30 cellular contexts compared by ENCODE assay signal in the genomic region with DNA sequence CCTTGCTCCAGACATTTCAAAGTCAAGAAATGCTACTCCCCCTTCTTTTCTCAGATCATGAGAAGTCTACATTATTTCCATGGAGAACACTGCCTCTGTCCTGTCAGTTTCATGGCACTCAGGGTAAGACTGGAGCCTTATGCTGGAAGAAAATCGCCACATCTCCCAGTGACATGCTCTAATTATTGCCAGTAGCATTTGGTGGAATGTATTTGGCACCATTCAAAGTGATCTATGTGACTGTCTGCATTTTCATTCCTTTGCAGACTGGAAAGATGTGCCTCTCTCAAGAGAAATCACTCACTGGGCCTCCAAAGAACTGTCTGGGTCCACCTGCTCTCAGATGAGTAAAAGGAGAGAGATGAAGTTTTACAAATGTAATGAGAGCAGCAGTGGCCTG. TPM values are rescaled to one million over a fixed set of nuclear protein-coding genes. Genes with fewer than 3 reads are reported as not detected.
A peak's percentile ranks its signal among the peaks of the same experiment; 100 is the strongest.
DNase-seq lines count a peak whose midpoint lies in the region; ATAC-seq and TF ChIP-seq lines count a peak whose summit lies in the region.
"Had no signal": no experiment of that assay in that cellular context is flagged by ENCODE, and none has a peak within 500 bp of the region (broad histone marks: within the 10 kb centered on the region; RNA-seq: fewer than 3 reads in every experiment).

No MANE protein-coding gene starts in this region.

- H3K4me1 ChIP-seq in SK-N-SH (ENCODE audit: control insufficient read depth in 1 of 2, insufficient read depth in 2 of 2, low read depth in 1 of 2, low read length in 1 of 2) = peaks cover 10 to 13% of the 10 kb centered on the region in 2 experiments; a peak in 3 of 4 replicates
- no peaks in the 10 kb centered on the region; the same call in none of the 2 replicates for H3K4me1 ChIP-seq in HUES64 (ENCODE audit: insufficient read depth, low read length)
- peaks cover 24% of the 10 kb centered on the region for H3K4me1 ChIP-seq in endocrine pancreas (ENCODE audit: control insufficient read depth, insufficient read depth, low read length)
- peaks cover 6% of the 10 kb centered on the region for H3K4me1 ChIP-seq in neural progenitor cell
- H3K4me1 ChIP-seq: ascending aorta had no signal

- no peaks in the 10 kb centered on the region for H3K9me2 ChIP-seq in SK-N-SH

- peaks cover 2% of the 10 kb centered on the region for H3K9me3 Mint-ChIP-seq in neural progenitor cell
- H3K9me3 Mint-ChIP-seq: CD4-positive, alpha-beta T cell; dendritic cell treated with granulocyte-macrophage colony-stimulating factor and Interleukin-4, amounts not matched to agents 40 ng/mL and 50 ng/mL, for 4 days; nephron had no signal

- H3K27ac Mint-ChIP-seq in neural progenitor cell = no peak overlapping the region
- H3K27ac Mint-ChIP-seq: activated naive CD8-positive, alpha-beta T cell treated with anti-CD3 and anti-CD28 coated beads for 36 hours; CD4-positive, alpha-beta T cell; dendritic cell treated with granulocyte-macrophage colony-stimulating factor and Interleukin-4, amounts not matched to agents 40 ng/mL and 50 ng/mL, for 4 days; nephron had no signal

- H3K4me3 ChIP-seq in SK-N-SH (ENCODE audit: low read depth in 2 of 2, low read length in 1 of 2) (peak overlapping the region in 1 of 2 experiments; percentile 67; a peak in 1 of 4 replicates), HUES64 (ENCODE audit: low read length) (0 out of 2 replicates have a peak overlapping the region, but pooled peaks have one; percentile 66), endocrine pancreas (ENCODE audit: control insufficient read depth, insufficient read depth, low read length) (peak overlapping the region; percentile 77), neural progenitor cell (no peak overlapping the region)

- TF ChIP-seq RAD21 in SK-N-SH (IDR thresholded peaks at IDR 0.05; ENCODE audit: low read length) = no peak; the same call in 1 of the 2 replicates

- H3K36me3 ChIP-seq in SK-N-SH (replicated peaks in 1 of 2; ENCODE audit: control insufficient read depth in 1 of 2, insufficient read depth in 2 of 2, low read length in 1 of 2) (no peaks in the 10 kb centered on the region), HUES64 (ENCODE audit: insufficient read depth, low read length) (no peaks in the 10 kb centered on the region), endocrine pancreas (ENCODE audit: control insufficient read depth, insufficient read depth, low read length) (no peaks in the 10 kb centered on the region), neural progenitor cell (no peaks in the 10 kb centered on the region)
- H3K36me3 ChIP-seq: ascending aorta, ovary had no signal

- peak overlapping the region in 1 of 2 experiments; percentile 93; a peak in 2 of 4 replicates for H3K27ac ChIP-seq in SK-N-SH (ENCODE audit: low read depth in 2 of 2, low read length in 1 of 2)
- H3K27ac ChIP-seq in HUES64 (ENCODE audit: low read depth, low read length) = no peak overlapping the region
- H3K27ac ChIP-seq in neural progenitor cell = no peak overlapping the region
- H3K27ac ChIP-seq: ascending aorta, HL-60 had no signal

- H3K4me3 Mint-ChIP-seq in neural progenitor cell = peak overlapping the region; percentile 85
- H3K4me3 Mint-ChIP-seq: activated naive CD8-positive, alpha-beta T cell treated with anti-CD3 and anti-CD28 coated beads for 36 hours; CD4-positive, alpha-beta T cell; dendritic cell treated with granulocyte-macrophage colony-stimulating factor and Interleukin-4, amounts not matched to agents 40 ng/mL and 50 ng/mL, for 4 days had no signal

- no peak for ATAC-seq in SK-N-SH treated with all-trans-retinoic acid at 6 μM for 48 hours
- ATAC-seq: esophagus mucosa; HCT116; stimulated activated naive CD8-positive, alpha-beta T cell treated with anti-CD3 and anti-CD28 coated beads, Interleukin-15, Interleukin-2, amounts not matched to agents 100 U/mL and 50 U/mL, for 24 hours had no signal

- no peak for TF ChIP-seq EP300 in SK-N-SH (IDR thresholded peaks at IDR 0.05; ENCODE audit: borderline replicate concordance in 1 of 2, low read depth in 1 of 2, low read length in 1 of 2)

- H3K79me2 ChIP-seq in SK-N-SH (ENCODE audit: insufficient read depth) (no peaks in the 10 kb centered on the region), neural progenitor cell (ENCODE audit: low read depth) (no peaks in the 10 kb centered on the region)

- no peaks in the 10 kb centered on the region for H3K36me3 Mint-ChIP-seq in neural progenitor cell
- H3K36me3 Mint-ChIP-seq: activated naive CD8-positive, alpha-beta T cell treated with anti-CD3 and anti-CD28 coated beads for 36 hours had no signal

- 0 out of 2 replicates have a peak overlapping the region, but pooled peaks have one; percentile 89 for H3K4me2 ChIP-seq in SK-N-SH
- peak overlapping the region; percentile 84 for H3K4me2 ChIP-seq in neural progenitor cell

- H3K27me3 ChIP-seq in SK-N-SH (ENCODE audit: insufficient read depth) = 0 out of 2 replicates have a peak, but pooled peaks cover 9% of the 10 kb centered on the region
- peaks cover 40% of the 10 kb centered on the region for H3K27me3 ChIP-seq in HUES64 (ENCODE audit: insufficient read depth, low read length)
- H3K27me3 ChIP-seq in endocrine pancreas (ENCODE audit: control insufficient read depth, insufficient read depth, low read length) = no peaks in the 10 kb centered on the region
- peaks cover 74% of the 10 kb centered on the region for H3K27me3 ChIP-seq in neural progenitor cell
- H3K27me3 ChIP-seq: ascending aorta, ovary had no signal

- DNase-seq in SK-N-SH (peak; percentile 19), neural progenitor cell (ENCODE audit: low spot score) (no peak), AML-193 (lab: John Stamatoyannopoulos, UW) (no peak)
- DNase-seq in NK-92 treated with Interleukin-12 subunit alpha and Interleukin-12 subunit beta, amount 100 ng/mL, for 24 hours (lab: John Stamatoyannopoulos, UW) = no peak
- no peak for DNase-seq in activated naive CD4-positive, alpha-beta T cell treated with anti-CD3 and anti-CD28 coated beads, Interleukin-2, amount 50 U/mL, for 16 hours
- DNase-seq: 8988T; activated CD4-positive, alpha-beta T cell treated with anti-CD3 and anti-CD28 coated beads, Interleukin-2, amount 50 U/mL, for 1 hour; activated effector memory CD4-positive, alpha-beta T cell treated with anti-CD3 and anti-CD28 coated beads, Interleukin-2, amount 50 U/mL, for 16 hours; activated naive CD8-positive, alpha-beta T cell treated with anti-CD3 and anti-CD28 coated beads for 36 hours; activated T-cell treated with anti-CD3 and anti-CD28 coated beads, Interleukin-2, amount 50 U/mL, for 1 hour; CD4-positive, alpha-beta T cell; foreskin fibroblast; Kasumi-1; mammary epithelial cell; NCI-H524 treated with DMSO at 0.1 percent for 48 hours; retina; small intestine; stimulated activated naive CD8-positive, alpha-beta T cell treated with anti-CD3 and anti-CD28 coated beads, Interleukin-15, Interleukin-2, amounts not matched to agents 100 U/mL and 50 U/mL, for 24 hours; T1000 had no signal

- H4K20me1 ChIP-seq in SK-N-SH (ENCODE audit: insufficient read depth) (no peaks in the 10 kb centered on the region), neural progenitor cell (ENCODE audit: low read depth) (peaks cover 5% of the 10 kb centered on the region)

- H2AFZ ChIP-seq in SK-N-SH (ENCODE audit: low read depth) (no peak overlapping the region), neural progenitor cell (replicated peaks) (no peak overlapping the region)

- no peak overlapping the region for H3K9ac ChIP-seq in SK-N-SH
- H3K9ac ChIP-seq in HUES64 (ENCODE audit: low read depth, low read length) = no peak overlapping the region
- H3K9ac ChIP-seq in endocrine pancreas (ENCODE audit: control insufficient read depth, insufficient read depth, low read length) = peak overlapping the region; percentile 63
- no peak overlapping the region for H3K9ac ChIP-seq in neural progenitor cell

- CTCF ChIA-PET in SK-N-SH (lab: Yijun Ruan, JAX) = interaction anchor here (3.2 to 6.4 kb wide), 3 partner anchors 241 to 607 kb away, joined by 21 to 38 read pairs (median 24); no protein-coding TSS in a partner anchor

- H3K27me3 Mint-ChIP-seq in neural progenitor cell (ENCODE audit: insufficient read depth, low read depth) = peaks cover 32% of the 10 kb centered on the region

- POLR2A ChIA-PET in SK-N-SH (lab: Yijun Ruan, JAX) = interaction anchor here (0.9 to 1.2 kb wide), 2 partner anchors 499 to 601 kb away, joined by 3 to 4 read pairs; a partner anchor contains a TSS

- H3F3A ChIP-seq in SK-N-SH (replicated peaks; ENCODE audit: insufficient read depth) (no peaks in the 10 kb centered on the region), neural progenitor cell (ENCODE audit: low read depth) (no peaks in the 10 kb centered on the region)

- TF ChIP-seq CTCF in SK-N-SH (IDR thresholded peaks at IDR 0.05) = no peak
- TF ChIP-seq CTCF in neural progenitor cell (IDR thresholded peaks at IDR 0.05) = no peak

- 87% methylated on average over 1 of the region's 1 CpG for WGBS in SK-N-SH (ENCODE audit: low lambda C conversion rate)
- 100% methylated on average over 1 of the region's 1 CpG for WGBS in HUES64

- H3K4me1 Mint-ChIP-seq in neural progenitor cell = peaks cover 11% of the 10 kb centered on the region

- H3K9me3 ChIP-seq in SK-N-SH = no peaks in the 10 kb centered on the region
- no peaks in the 10 kb centered on the region for H3K9me3 ChIP-seq in HUES64 (ENCODE audit: insufficient read depth, low read depth, low read length)
- no peaks in the 10 kb centered on the region for H3K9me3 ChIP-seq in endocrine pancreas (ENCODE audit: control insufficient read depth, low read length)
- H3K9me3 ChIP-seq in neural progenitor cell (ENCODE audit: low read depth) = no peaks in the 10 kb centered on the region
- H3K9me3 ChIP-seq: ascending aorta, ovary had no signal

TF ChIP-seq in SK-N-SH treated with all-trans-retinoic acid at 6 μM for 48 hours, 23 proteins besides CTCF, POLR2A, EP300 and RAD21 (continues in another document):
- TF ChIP-seq RARB (CRISPR knock-in tag; IDR thresholded peaks at IDR 0.05) (no peak), CSDC2 (CRISPR knock-in tag; IDR thresholded peaks at IDR 0.05) (no peak), ZFP30 (CRISPR knock-in tag; IDR thresholded peaks at IDR 0.05) (no peak), SNAI2 (CRISPR knock-in tag; IDR thresholded peaks at IDR 0.05) (no peak)

RNA-seq across cellular contexts. Expression of a gene that starts 0.8 kb away (rescaled TPM):
- 0.15 and 0.34 TPM in 2 replicates for polyA plus RNA-seq in SK-N-SH (2012; rRNA removed)
- polyA plus RNA-seq in SK-N-SH (2012; cell fraction: cytosol; rRNA removed) = 0.58 and 0.88 TPM in 2 replicates
- polyA plus RNA-seq in SK-N-SH (2012; cell fraction: nucleus; rRNA removed) = 0.19 and 0.35 TPM in 2 replicates
- 0.20 TPM for polyA plus RNA-seq in HUES64 (2013, experiment 1 of 2)
- polyA plus RNA-seq in HUES64 (2013, experiment 2 of 2) = 0.13 TPM
- 0.09 TPM in 1 of 2 replicates, not detected in the other for total RNA-seq in neural progenitor cell (ENCODE audit: low replicate concordance)
- total RNA-seq: activated naive CD8-positive, alpha-beta T cell treated with anti-CD3 and anti-CD28 coated beads for 36 hours; CD4-positive, alpha-beta T cell; HepG2; mammary epithelial cell had no signal
- polyA plus RNA-seq: HepG2 had no signal
